ENCODE assay signal across 10 cellular contexts in genomic region chr11:100445231-100445735, GRCh38.
DNase-seq lines count a peak whose midpoint lies in the region; ATAC-seq and TF ChIP-seq lines count a peak whose summit lies in the region.
"Had no signal": no experiment of that assay in that cellular context is flagged by ENCODE, and none has a peak within 500 bp of the region (broad histone marks: within the 10 kb centered on the region; RNA-seq: fewer than 3 reads in every experiment).

No MANE protein-coding gene starts in this region.

- no peak overlapping the region for H3K27ac Mint-ChIP-seq in Calu3 (ENCODE audit: unreplicated experiment)
- H3K27ac Mint-ChIP-seq: activated naive CD8-positive, alpha-beta T cell had no signal

- in situ Hi-C loops in Panc1 (cut with HindIII; ENCODE audit: low pct_unique_long_range_greater_than_20kb, low sequenced_read_pairs): no loop called here

- peaks cover 2% of the 10 kb centered on the region for H3K9me3 Mint-ChIP-seq in Calu3 (ENCODE audit: low read depth, unreplicated experiment)

- no peak for TF ChIP-seq POLR2A in erythroblast (IDR thresholded peaks at IDR 0.05; ENCODE audit: low read length)

- no peaks in the 10 kb centered on the region for H3K36me3 Mint-ChIP-seq in Calu3 (ENCODE audit: insufficient read depth, unreplicated experiment)
- H3K36me3 Mint-ChIP-seq: activated naive CD8-positive, alpha-beta T cell had no signal

- H3K27ac ChIP-seq in Panc1 (ENCODE audit: low read length): no peak overlapping the region
- H3K27ac ChIP-seq: WERI-Rb-1 had no signal

- peaks cover 15% of the 10 kb centered on the region for H3K27me3 Mint-ChIP-seq in Calu3 (ENCODE audit: unreplicated experiment)
- H3K27me3 Mint-ChIP-seq: activated naive CD8-positive, alpha-beta T cell had no signal

- H3K4me1 Mint-ChIP-seq in Calu3 (ENCODE audit: low read depth, unreplicated experiment): no peaks in the 10 kb centered on the region

- H3K4me1 ChIP-seq in Panc1 (ENCODE audit: control insufficient read depth, insufficient read depth, low read length): no peaks in the 10 kb centered on the region

- DNase-seq in Panc1 (ENCODE audit: low read depth, low spot score) (no peak), foreskin melanocyte (peak; percentile 13), occipital lobe (lab: John Stamatoyannopoulos, UW) (peak; percentile 13), COLO668 (lab: John Stamatoyannopoulos, UW; ENCODE audit: unreplicated experiment) (no peak), erythroblast (lab: John Stamatoyannopoulos, UW) (no peak), Calu3 (no peak)
- DNase-seq: WERI-Rb-1 had no signal

- peak; percentile 77 for TF ChIP-seq CTCF in LNCAP (IDR thresholded peaks at IDR 0.05)
- TF ChIP-seq CTCF in Panc1 (IDR thresholded peaks at IDR 0.05): peak; percentile 30; the same call in 1 of the 2 replicates
- TF ChIP-seq CTCF in Calu3 (IDR thresholded peaks at IDR 0.05; ENCODE audit: unreplicated experiment): no peak

- H3K4me3 ChIP-seq in Panc1 (ENCODE audit: low read depth in 2 of 2, low read length in 2 of 2): no peak overlapping the region

- BruUV-seq in Panc1 (replicated peaks; lab: Mats Ljungman, UMichigan) (no TSS peak), Calu3 (replicated peaks; lab: Mats Ljungman, UMichigan) (no TSS peak)

- POLR2A ChIA-PET in Panc1 (lab: Charles Lee): no interaction called here

- H3K27me3 ChIP-seq in Panc1 (ENCODE audit: control insufficient read depth, insufficient read depth, low read length): no peaks in the 10 kb centered on the region

- ATAC-seq in Panc1 (peak; percentile 48; the same call in 1 of the 2 replicates), HG03196 (IDR thresholded peaks at IDR 0.05; ENCODE audit: unreplicated experiment) (no peak)

- H3K36me3 ChIP-seq in Panc1 (ENCODE audit: control insufficient read depth, insufficient read depth, low read length): no peaks in the 10 kb centered on the region
- H3K36me3 ChIP-seq: WERI-Rb-1 had no signal

- no peak overlapping the region for H3K4me3 Mint-ChIP-seq in Calu3 (ENCODE audit: low read depth, unreplicated experiment)
- H3K4me3 Mint-ChIP-seq: activated naive CD8-positive, alpha-beta T cell had no signal

- CTCF ChIA-PET in Panc1 (lab: Charles Lee) (no interaction called here), Calu3 (lab: Charles Lee) (no interaction called here)

- intact Hi-C loops in Panc1 (cut with micrococcal nuclease; ENCODE audit: unreplicated experiment) (no loop called here), Calu3 (cut with micrococcal nuclease; ENCODE audit: unreplicated experiment) (no loop called here)

- no peaks in the 10 kb centered on the region for H3K9me3 ChIP-seq in Panc1 (ENCODE audit: control insufficient read depth, insufficient read depth, low read depth, low read length)

Comparison
In these comparisons a context has a peak if more than half of its experiments do, and no peak if none do; other contexts are left out.
1. DNase-seq: peak in foreskin melanocyte (single experiment) and occipital lobe (single experiment); none in Panc1 (single experiment), COLO668 (single experiment), erythroblast (0 of 2) and Calu3 (single experiment).